ENCODE assay signal across 10 cellular contexts in the genomic region with DNA sequence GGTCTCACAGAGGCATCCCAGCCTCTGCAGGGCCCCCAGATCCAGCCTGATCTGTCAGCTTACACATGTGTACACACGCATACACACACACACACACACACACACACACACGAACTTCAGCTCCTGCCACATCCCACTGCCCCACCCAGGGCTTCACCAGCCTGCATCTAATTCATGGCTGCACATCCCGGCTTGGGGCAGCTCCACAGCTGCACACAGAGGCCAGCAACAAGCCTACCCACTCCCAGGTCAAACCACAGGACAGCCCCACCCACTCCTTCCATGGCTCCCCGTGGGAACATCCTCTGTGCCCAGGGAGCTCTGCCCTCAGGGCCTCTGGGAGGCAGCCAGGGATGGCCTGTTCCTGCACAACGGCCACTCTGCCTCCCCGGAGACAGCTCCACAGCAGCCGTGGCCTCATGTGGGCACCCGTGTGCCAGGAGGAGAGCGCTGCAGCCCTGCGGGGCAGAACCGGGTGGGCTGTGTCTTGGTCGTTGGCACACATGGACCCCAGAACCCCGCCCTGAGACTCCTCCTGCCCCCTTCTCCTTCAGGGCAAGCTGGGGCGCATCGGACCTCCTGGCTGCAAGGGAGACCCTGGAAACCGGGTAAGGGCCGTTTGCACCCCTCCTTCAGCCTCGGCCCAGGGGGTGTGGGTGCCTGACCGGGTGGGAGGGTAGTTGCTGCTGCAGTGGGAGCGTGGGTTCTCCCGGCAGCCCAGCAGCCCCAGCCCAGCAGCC. TPM values are rescaled to one million over a fixed set of nuclear protein-coding genes. Genes with fewer than 3 reads are reported as not detected.
DNase-seq lines count a peak whose midpoint lies in the region; ATAC-seq and TF ChIP-seq lines count a peak whose summit lies in the region.
"Had no signal": no experiment of that assay in that cellular context is flagged by ENCODE, and none has a peak within 500 bp of the region (broad histone marks: within the 10 kb centered on the region; RNA-seq: fewer than 3 reads in every experiment).

No MANE protein-coding gene starts in this region.

- H3K36me3 ChIP-seq in stomach smooth muscle (ENCODE audit: control insufficient read depth in 2 of 2, insufficient read depth in 2 of 2, low read length in 2 of 2): peaks cover 90 to 93% of the 10 kb centered on the region in 2 donors

- CTCF ChIA-PET in HEK293T (lab: Yijun Ruan, JAX): interaction anchor here (1.8 kb wide), 1 partner anchor 27 kb away, joined by 5 read pairs; no protein-coding TSS in a partner anchor

- H3K4me3 Mint-ChIP-seq in T-helper 17 cell: no peak overlapping the region

- H3K4me3 ChIP-seq in stomach smooth muscle (ENCODE audit: low read length in 2 of 2): no peak overlapping the region

- H3K9me3 ChIP-seq in T-helper 17 cell (ENCODE audit: control insufficient read depth, low read length, poor library complexity, severe bottlenecking) (no peaks in the 10 kb centered on the region), stomach smooth muscle (ENCODE audit: control insufficient read depth in 2 of 2, low read length in 2 of 2) (peaks cover 0 to 3% of the 10 kb centered on the region in 2 donors)

- H3K4me1 Mint-ChIP-seq in T-helper 17 cell: no peaks in the 10 kb centered on the region

- peaks cover 4% of the 10 kb centered on the region for H3K4me1 ChIP-seq in stomach smooth muscle (ENCODE audit: control insufficient read depth, insufficient read depth, low read length)

- H3K27me3 Mint-ChIP-seq in T-helper 17 cell: no peaks in the 10 kb centered on the region

- H3K27ac ChIP-seq in stomach smooth muscle (ENCODE audit: low read length): peak overlapping the region; percentile 31

- peak; percentile 23 for DNase-seq in activated CD4-positive, CD25-positive, alpha-beta regulatory T cell treated with anti-CD3 and anti-CD28 coated beads, Interleukin-2, amount 50 U/mL, for 72 hours
- DNase-seq in T-helper 17 cell (peak; percentile 2 to 8 (median 7)), left ventricle myocardium superior (peak; percentile 23), HEK293T (ENCODE audit: extremely low spot score) (no peak)
- DNase-seq in activated CD4-positive, alpha-beta T cell treated with anti-CD3 and anti-CD28 coated beads, Interleukin-2, amount 50 U/mL, for 48 hours: no peak
- DNase-seq: GDM1, NCI-H1105 treated with DMSO at 0.1 percent for 48 hours had no signal

- intact Hi-C loops in left ventricle myocardium superior (cut with micrococcal nuclease): no loop called here

- no peak overlapping the region for H3K9ac ChIP-seq in stomach smooth muscle (ENCODE audit: low read length in 2 of 2)

- no peak overlapping the region for H3K27ac Mint-ChIP-seq in T-helper 17 cell

- ATAC-seq in activated CD4-positive, CD25-positive, alpha-beta regulatory T cell treated with anti-CD3 and anti-CD28 coated beads, Interleukin-2, amount 50 U/mL, for 24 hours: no peak
- no peak for ATAC-seq in T-helper 17 cell
- no peak for ATAC-seq in left ventricle myocardium superior
- ATAC-seq in esophagus mucosa: no peak

- no peaks in the 10 kb centered on the region for H3K36me3 Mint-ChIP-seq in T-helper 17 cell (ENCODE audit: low read depth)

- POLR2A ChIA-PET in HEK293T (lab: Yijun Ruan, JAX): interaction anchor here (1.2 kb wide), 1 partner anchor 14 kb away, joined by 3 read pairs; no protein-coding TSS in a partner anchor

- H3K27me3 ChIP-seq in stomach smooth muscle (ENCODE audit: control insufficient read depth in 1 of 2, insufficient read depth in 2 of 2, low read length in 2 of 2): no peaks in the 10 kb centered on the region

TF ChIP-seq in HEK293T, 16 proteins besides CTCF, POLR2A, EP300 and RAD21:
- no peak for TF ChIP-seq NFRKB (IDR thresholded peaks at IDR 0.05)
- TF ChIP-seq ELF4 (IDR thresholded peaks at IDR 0.05): no peak
- TF ChIP-seq, protein P1, sequence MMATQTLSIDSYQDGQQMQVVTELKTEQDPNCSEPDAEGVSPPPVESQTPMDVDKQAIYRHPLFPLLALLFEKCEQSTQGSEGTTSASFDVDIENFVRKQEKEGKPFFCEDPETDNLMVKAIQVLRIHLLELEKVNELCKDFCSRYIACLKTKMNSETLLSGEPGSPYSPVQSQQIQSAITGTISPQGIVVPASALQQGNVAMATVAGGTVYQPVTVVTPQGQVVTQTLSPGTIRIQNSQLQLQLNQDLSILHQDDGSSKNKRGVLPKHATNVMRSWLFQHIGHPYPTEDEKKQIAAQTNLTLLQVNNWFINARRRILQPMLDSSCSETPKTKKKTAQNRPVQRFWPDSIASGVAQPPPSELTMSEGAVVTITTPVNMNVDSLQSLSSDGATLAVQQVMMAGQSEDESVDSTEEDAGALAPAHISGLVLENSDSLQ (IDR thresholded peaks at IDR 0.05): no peak
- no peak for TF ChIP-seq L3MBTL2 (conservative IDR thresholded peaks at IDR 0.05)
- TF ChIP-seq FOXM1 (IDR thresholded peaks at IDR 0.05; ENCODE audit: borderline replicate concordance): no peak
- TF ChIP-seq SUZ12 (IDR thresholded peaks at IDR 0.05): no peak
- no peak for TF ChIP-seq FOXA1 (IDR thresholded peaks at IDR 0.05)
- TF ChIP-seq ARNT (IDR thresholded peaks at IDR 0.05): no peak
- TF ChIP-seq ZNF384 (IDR thresholded peaks at IDR 0.05): no peak
- TF ChIP-seq BHLHE40 (IDR thresholded peaks at IDR 0.05; ENCODE audit: borderline replicate concordance): no peak
- TF ChIP-seq TARDBP (IDR thresholded peaks at IDR 0.05): no peak
- TF ChIP-seq CTBP1 (IDR thresholded peaks at IDR 0.05; ENCODE audit: borderline replicate concordance): no peak
- TF ChIP-seq HDGF (IDR thresholded peaks at IDR 0.05; ENCODE audit: borderline replicate concordance): no peak
- TF ChIP-seq SP1 (IDR thresholded peaks at IDR 0.05): no peak
- TF ChIP-seq LEF1 (IDR thresholded peaks at IDR 0.05; ENCODE audit: borderline replicate concordance): no peak
- no peak for TF ChIP-seq FOXK2 (IDR thresholded peaks at IDR 0.05)

RNA-seq across cellular contexts. Expression of a gene that starts 19.1 kb away (rescaled TPM):
- total RNA-seq in T-helper 17 cell (10 to 100 TPM; 15.1 to 19.8 TPM), left ventricle myocardium superior (196 TPM), esophagus mucosa (20.5 TPM)

RNA-seq across cellular contexts. Expression of a gene that starts 38.4 kb away (rescaled TPM):
- total RNA-seq in T-helper 17 cell (1 to 10 TPM in 1 of 2 donors, not detected in 1; 1.1 TPM), left ventricle myocardium superior (1.5 TPM), esophagus mucosa (0.36 TPM)

Comparison
In these comparisons a context has a peak if more than half of its experiments do, and no peak if none do; other contexts are left out.
1. DNase-seq: peak in activated CD4-positive, CD25-positive, alpha-beta regulatory T cell treated with anti-CD3 and anti-CD28 coated beads, Interleukin-2, amount 50 U/mL, for 72 hours (single experiment), T-helper 17 cell (3 of 3) and left ventricle myocardium superior (single experiment); none in HEK293T (single experiment) and activated CD4-positive, alpha-beta T cell treated with anti-CD3 and anti-CD28 coated beads, Interleukin-2, amount 50 U/mL, for 48 hours (0 of 2).